Comparison of ENCODE assay signal across 1 cellular context in genomic region chr7:13041368-13041988, GRCh38.
TF ChIP-seq lines count a peak whose summit lies in the region.

No MANE protein-coding gene starts in this region.

TF ChIP-seq in SK-N-SH treated with all-trans-retinoic acid at 6 μM for 48 hours, 23 proteins besides CTCF, POLR2A, EP300 and RAD21 (continued from another document):
- no peak for TF ChIP-seq CSDC2 (CRISPR knock-in tag; IDR thresholded peaks at IDR 0.05)
- TF ChIP-seq TSHZ2 (CRISPR knock-in tag; IDR thresholded peaks at IDR 0.05), result no peak
- TF ChIP-seq GLIS3 (CRISPR knock-in tag; IDR thresholded peaks at IDR 0.05), result no peak
- no peak for TF ChIP-seq ESRRG (CRISPR knock-in tag; IDR thresholded peaks at IDR 0.05)
- no peak for TF ChIP-seq ZFP3 (CRISPR knock-in tag; IDR thresholded peaks at IDR 0.05)
- TF ChIP-seq ARNTL (CRISPR knock-in tag; IDR thresholded peaks at IDR 0.05; ENCODE audit: borderline replicate concordance, low read depth), result no peak
- TF ChIP-seq RARB (CRISPR knock-in tag; IDR thresholded peaks at IDR 0.05), result no peak
- no peak for TF ChIP-seq OSR1 (CRISPR knock-in tag; IDR thresholded peaks at IDR 0.05)
- TF ChIP-seq, protein P1, sequence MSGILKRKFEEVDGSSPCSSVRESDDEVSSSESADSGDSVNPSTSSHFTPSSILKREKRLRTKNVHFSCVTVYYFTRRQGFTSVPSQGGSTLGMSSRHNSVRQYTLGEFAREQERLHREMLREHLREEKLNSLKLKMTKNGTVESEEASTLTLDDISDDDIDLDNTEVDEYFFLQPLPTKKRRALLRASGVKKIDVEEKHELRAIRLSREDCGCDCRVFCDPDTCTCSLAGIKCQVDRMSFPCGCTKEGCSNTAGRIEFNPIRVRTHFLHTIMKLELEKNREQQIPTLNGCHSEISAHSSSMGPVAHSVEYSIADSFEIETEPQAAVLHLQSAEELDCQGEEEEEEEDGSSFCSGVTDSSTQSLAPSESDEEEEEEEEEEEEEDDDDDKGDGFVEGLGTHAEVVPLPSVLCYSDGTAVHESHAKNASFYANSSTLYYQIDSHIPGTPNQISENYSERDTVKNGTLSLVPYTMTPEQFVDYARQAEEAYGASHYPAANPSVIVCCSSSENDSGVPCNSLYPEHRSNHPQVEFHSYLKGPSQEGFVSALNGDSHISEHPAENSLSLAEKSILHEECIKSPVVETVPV (CRISPR knock-in tag; IDR thresholded peaks at IDR 0.05), result no peak
